ENCODE assay signal across 15 cellular contexts in the genomic region with DNA sequence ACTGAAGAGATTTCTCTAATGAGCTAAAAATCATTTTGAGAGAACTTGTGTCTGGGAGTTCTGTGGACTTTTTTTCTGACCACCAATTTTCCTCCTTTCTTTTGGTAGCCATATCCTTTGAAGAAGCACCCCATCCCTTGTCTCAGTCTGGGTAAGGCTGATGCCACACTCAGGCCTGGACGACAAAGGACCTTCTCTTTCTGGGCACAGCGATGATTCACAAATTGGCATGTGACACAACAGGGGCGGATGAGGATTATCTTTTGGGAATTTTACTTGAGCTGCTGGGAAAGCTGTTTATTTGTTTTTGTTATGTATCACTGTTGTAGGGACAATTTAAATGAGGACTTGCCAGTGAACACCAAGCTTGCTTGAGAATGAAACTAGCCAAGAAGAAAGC.
"Had no signal": no experiment of that assay in that cellular context is flagged by ENCODE, and none has a peak within 500 bp of the region (broad histone marks: within the 10 kb centered on the region; RNA-seq: fewer than 3 reads in every experiment).

No MANE protein-coding gene starts in this region.

- H3K9me3 ChIP-seq: gastrocnemius medialis, lower lobe of right lung, prostate gland, thyroid gland had no signal

- ATAC-seq: activated CD8-positive, alpha-beta T cell treated with anti-CD3 and anti-CD28 coated beads, Interleukin-2, amount 10 ng/mL, durations not matched to agents 7 days and 5 days; activated naive CD4-positive, alpha-beta T cell treated with anti-CD3 and anti-CD28 coated beads, Interleukin-2, amount 50 U/mL, for 72 hours; effector memory CD8-positive, alpha-beta T cell; esophagus mucosa; gastrocnemius medialis; lower lobe of right lung; naive thymus-derived CD4-positive, alpha-beta T cell; stimulated activated naive CD8-positive, alpha-beta T cell treated with anti-CD3 and anti-CD28 coated beads, Interleukin-15, Interleukin-2, amounts not matched to agents 100 U/mL and 50 U/mL, for 24 hours; T-cell had no signal

- H3K4me1 ChIP-seq: gastrocnemius medialis, lower lobe of right lung, prostate gland, thyroid gland had no signal

- H3K36me3 ChIP-seq: gastrocnemius medialis, lower lobe of right lung, prostate gland, thyroid gland had no signal

- H3K27me3 ChIP-seq: gastrocnemius medialis, thyroid gland had no signal

- H3K27ac ChIP-seq: gastrocnemius medialis, lower lobe of right lung, prostate gland, thyroid gland had no signal

- DNase-seq: activated CD4-positive, alpha-beta T cell treated with anti-CD3 and anti-CD28 coated beads for 1 hour; activated CD4-positive, alpha-beta T cell treated with anti-CD3 and anti-CD28 coated beads, Interleukin-2, amount 50 U/mL, for 1 hour; activated CD8-positive, alpha-beta T cell treated with anti-CD3 and anti-CD28 coated beads, Interleukin-2, amount 10 ng/mL, durations not matched to agents 7 days and 5 days; activated gamma-delta T cell treated with Interleukin-2 at 50 U/mL for 16 hours; effector memory CD8-positive, alpha-beta T cell; gastrocnemius medialis; lower lobe of right lung; naive thymus-derived CD4-positive, alpha-beta T cell; stimulated activated CD4-positive, alpha-beta T cell treated with anti-CD3 and anti-CD28 coated beads, Interleukin-4, amount 100 ng/mL, for 4 hours; stimulated activated naive CD8-positive, alpha-beta T cell treated with anti-CD3 and anti-CD28 coated beads, Interleukin-15, Interleukin-2, amounts not matched to agents 100 U/mL and 50 U/mL, for 24 hours; T-cell; thyroid gland had no signal

- H3K4me3 ChIP-seq: gastrocnemius medialis, lower lobe of right lung, prostate gland, thyroid gland had no signal
